ENCODE assay signal across 26 cellular contexts in genomic region chr21:15592957-15593356, GRCh38.
"Had no signal": no experiment of that assay in that cellular context is flagged by ENCODE, and none has a peak within 500 bp of the region (broad histone marks: within the 10 kb centered on the region; RNA-seq: fewer than 3 reads in every experiment).

No MANE protein-coding gene starts in this region.

- H3K36me3 ChIP-seq: adrenal gland, brain microvascular endothelial cell, breast epithelium, cardiac muscle cell, WERI-Rb-1 had no signal

- DNase-seq: activated CD4-positive, alpha-beta memory T cell treated with anti-CD3 and anti-CD28 coated beads for 36 hours; activated CD4-positive, alpha-beta T cell treated with anti-CD3 and anti-CD28 coated beads, Interleukin-2, amount 50 U/mL, for 1 hour; activated CD4-positive, alpha-beta T cell treated with anti-CD3 and anti-CD28 coated beads, Interleukin-2, amount 50 U/mL, for 4 hours; activated CD4-positive, CD25-positive, alpha-beta regulatory T cell treated with anti-CD3 and anti-CD28 coated beads, Interleukin-2, amount 50 U/mL, for 72 hours; activated CD8-positive, alpha-beta memory T cell treated with anti-CD3 and anti-CD28 coated beads, Interleukin-2, amount 50 U/mL, for 4 hours; activated CD8-positive, alpha-beta T cell treated with anti-CD3 and anti-CD28 coated beads for 36 hours; activated effector memory CD4-positive, alpha-beta T cell treated with anti-CD3 and anti-CD28 coated beads, Interleukin-2, amount 50 U/mL, for 16 hours; activated gamma-delta T cell treated with Interleukin-2 at 50 U/mL for 16 hours; activated naive CD4-positive, alpha-beta T cell; activated naive CD4-positive, alpha-beta T cell treated with anti-CD3 and anti-CD28 coated beads, Interleukin-2, amount 50 U/mL, for 16 hours; activated naive CD8-positive, alpha-beta T cell treated with anti-CD3 and anti-CD28 coated beads for 36 hours; activated T-cell treated with anti-CD3 and anti-CD28 coated beads for 4 hours; activated T-cell treated with anti-CD3 and anti-CD28 coated beads, Interleukin-2, amount 50 U/mL, for 1 hour; activated T-cell treated with anti-CD3 and anti-CD28 coated beads, Interleukin-2, amount 50 U/mL, for 4 hours; activated T-cell treated with anti-CD3 and anti-CD28 coated beads, Interleukin-2, amount 50 U/mL, for 72 hours; aorta; T-helper 9 cell; WERI-Rb-1 had no signal

- ATAC-seq: activated CD8-positive, alpha-beta T cell treated with anti-CD3 and anti-CD28 coated beads for 36 hours; activated naive CD4-positive, alpha-beta T cell treated with anti-CD3 and anti-CD28 coated beads, Interleukin-2, amount 50 U/mL, for 72 hours; activated T-cell treated with anti-CD3 and anti-CD28 coated beads, Interleukin-2, amount 50 U/mL, for 4 hours; activated T-cell treated with anti-CD3 and anti-CD28 coated beads, Interleukin-2, amount 50 U/mL, for 72 hours; activated T-helper 17 cell treated with anti-CD3 and anti-CD28 coated beads, Interleukin-2, amount 50 U/mL, for 72 hours; body of pancreas; WTC11 had no signal

- H3K27ac ChIP-seq: adrenal gland, body of pancreas, brain microvascular endothelial cell, breast epithelium, cardiac muscle cell, WERI-Rb-1 had no signal

- H3K27me3 ChIP-seq: adrenal gland, body of pancreas, brain microvascular endothelial cell, breast epithelium, cardiac muscle cell had no signal

- H3K4me3 ChIP-seq: adrenal gland, body of pancreas, breast epithelium, cardiac muscle cell had no signal

- H3K4me1 ChIP-seq: adrenal gland, body of pancreas, breast epithelium had no signal

- H3K9me3 ChIP-seq: adrenal gland, body of pancreas, breast epithelium had no signal
